In the genomic region with DNA sequence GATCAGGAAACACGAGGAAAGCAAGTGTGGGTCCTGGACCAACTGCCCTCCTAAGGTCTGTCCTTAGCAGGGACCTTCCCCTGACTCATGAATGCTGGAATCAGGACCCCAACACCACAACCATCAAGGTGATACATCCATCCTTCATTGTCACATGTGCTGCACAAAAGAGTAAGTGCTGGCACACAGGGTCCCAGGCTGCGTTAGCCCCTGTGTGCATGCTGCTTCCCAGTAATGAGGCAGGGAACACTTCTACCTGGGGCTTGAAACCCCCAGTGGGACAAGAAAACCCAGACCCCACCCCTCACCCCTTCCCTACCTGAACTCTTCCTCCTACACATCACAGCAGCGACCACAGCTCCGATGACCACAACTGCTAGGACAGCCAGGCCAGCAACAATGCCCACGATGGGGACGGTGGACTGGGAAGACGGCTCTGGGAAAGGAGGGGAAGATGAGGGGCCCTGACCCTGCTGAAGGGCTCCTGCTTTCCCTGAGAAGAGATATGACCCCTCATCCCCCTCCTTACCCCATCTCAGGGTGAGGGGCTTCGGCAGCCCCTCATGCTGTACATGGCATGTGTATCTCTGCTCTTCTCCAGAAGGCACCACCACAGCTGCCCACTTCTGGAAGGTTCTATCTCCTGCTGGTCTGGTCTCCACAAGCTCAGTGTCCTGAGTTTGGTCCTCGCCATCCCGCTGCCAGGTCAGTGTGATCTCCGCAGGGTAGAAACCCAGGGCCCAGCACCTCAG, we compare ENCODE assay signal across 2 cellular contexts.
TF ChIP-seq lines count a peak whose summit lies in the region.

No MANE protein-coding gene starts in this region.

TF ChIP-seq in liver, 16 proteins besides CTCF, POLR2A, EP300 and RAD21:
- TF ChIP-seq NR2F2 (IDR thresholded peaks at IDR 0.05) = no peak
- TF ChIP-seq JUND (IDR thresholded peaks at IDR 0.05) = no peak
- TF ChIP-seq SP1 (IDR thresholded peaks at IDR 0.05) = no peak
- no peak for TF ChIP-seq HNF4A (conservative IDR thresholded peaks at IDR 0.05)
- no peak for TF ChIP-seq RXRA (IDR thresholded peaks at IDR 0.05)
- no peak for TF ChIP-seq FOXA2 (IDR thresholded peaks at IDR 0.05)
- no peak for TF ChIP-seq REST (IDR thresholded peaks at IDR 0.05)
- no peak for TF ChIP-seq TAF1 (conservative IDR thresholded peaks at IDR 0.05)
- no peak for TF ChIP-seq ATF3 (IDR thresholded peaks at IDR 0.05)
- no peak for TF ChIP-seq HNF4G (IDR thresholded peaks at IDR 0.05)

TF ChIP-seq in HepG2, 621 proteins besides CTCF, POLR2A, EP300 and RAD21:
- TF ChIP-seq XBP1 (CRISPR knock-in tag; IDR thresholded peaks at IDR 0.05) (no peak), NR2F1 (CRISPR knock-in tag; IDR thresholded peaks at IDR 0.05) (no peak), HMG20A (CRISPR knock-in tag; IDR thresholded peaks at IDR 0.05; ENCODE audit: borderline replicate concordance) (no peak), ZNF761 (CRISPR knock-in tag; conservative IDR thresholded peaks at IDR 0.05) (no peak), ZNF235 (CRISPR knock-in tag; IDR thresholded peaks at IDR 0.05; ENCODE audit: borderline replicate concordance) (no peak), ZC3H4 (CRISPR knock-in tag; IDR thresholded peaks at IDR 0.05; ENCODE audit: borderline replicate concordance) (no peak), KMT2A (CRISPR knock-in tag; IDR thresholded peaks at IDR 0.05) (no peak), SIN3B (IDR thresholded peaks at IDR 0.05; ENCODE audit: low read length) (no peak), HNRNPUL1 (IDR thresholded peaks at IDR 0.05; ENCODE audit: low read depth, low read length) (no peak), TOE1 (CRISPR knock-in tag; IDR thresholded peaks at IDR 0.05) (no peak), ZNF670 (CRISPR knock-in tag; IDR thresholded peaks at IDR 0.05; ENCODE audit: borderline replicate concordance) (no peak), ZFP41 (CRISPR knock-in tag; IDR thresholded peaks at IDR 0.05; ENCODE audit: borderline replicate concordance) (no peak), MED13 (CRISPR knock-in tag; IDR thresholded peaks at IDR 0.05) (no peak), HOXA3 (CRISPR knock-in tag; IDR thresholded peaks at IDR 0.05) (no peak), ZNF775 (CRISPR knock-in tag; IDR thresholded peaks at IDR 0.05; ENCODE audit: borderline replicate concordance) (no peak), ELF4 (CRISPR knock-in tag; IDR thresholded peaks at IDR 0.05; ENCODE audit: borderline replicate concordance) (no peak), FOXC1 (CRISPR knock-in tag; IDR thresholded peaks at IDR 0.05; ENCODE audit: borderline replicate concordance) (no peak), SMAD9 (CRISPR knock-in tag; IDR thresholded peaks at IDR 0.05) (no peak)
